In genomic region chr22:45202333-45203149, GRCh38 we compare ENCODE assay signal across 1 cellular context.
TF ChIP-seq lines count a peak whose summit lies in the region.

No MANE protein-coding gene starts in this region.

TF ChIP-seq in IMR-90, 13 proteins besides CTCF, POLR2A, EP300 and RAD21 (continued from another document):
- TF ChIP-seq FOS (IDR thresholded peaks at IDR 0.05; ENCODE audit: low read depth, low read length) = 0 out of 2 replicates have a peak, but pooled peaks have one; percentile 6
